ENCODE assay signal across 22 cellular contexts in genomic region chr7:132899833-132900232, GRCh38.
A peak's percentile ranks its signal among the peaks of the same experiment; 100 is the strongest.
DNase-seq lines count a peak whose midpoint lies in the region; ATAC-seq and TF ChIP-seq lines count a peak whose summit lies in the region.
"Had no signal": no experiment of that assay in that cellular context is flagged by ENCODE, and none has a peak within 500 bp of the region (broad histone marks: within the 10 kb centered on the region; RNA-seq: fewer than 3 reads in every experiment).

No MANE protein-coding gene starts in this region.

- POLR2A ChIA-PET in WTC11 (lab: Charles Lee): no interaction called here
- POLR2A ChIA-PET in CD8-positive, alpha-beta memory T cell (lab: Charles Lee): no interaction called here

- H3K27ac Mint-ChIP-seq in WTC11: no peak overlapping the region
- no peak overlapping the region for H3K27ac Mint-ChIP-seq in CD8-positive, alpha-beta memory T cell
- H3K27ac Mint-ChIP-seq: CD4-positive, CD25-positive, alpha-beta regulatory T cell had no signal

- CTCF ChIA-PET in WTC11 (lab: Charles Lee): interaction anchor here (0.6 kb wide), 1 partner anchor 1197 kb away, joined by 3 read pairs; no protein-coding TSS in a partner anchor
- CTCF ChIA-PET in CD8-positive, alpha-beta memory T cell (lab: Charles Lee): interaction anchor here (1.2 kb wide), 1 partner anchor 22 kb away, joined by 3 read pairs; no protein-coding TSS in a partner anchor

- H3K36me3 Mint-ChIP-seq in WTC11: peaks cover 33% of the 10 kb centered on the region
- H3K36me3 Mint-ChIP-seq in CD8-positive, alpha-beta memory T cell: peaks cover 10 to 43% (median 42%) of the 10 kb centered on the region in 3 donors

- 0 out of 2 replicates have a peak, but pooled peaks have one; percentile 26 for ATAC-seq in WTC11
- ATAC-seq: body of pancreas, K562, PC-3 had no signal

- no peak overlapping the region for H3K4me3 ChIP-seq in BE2C (ENCODE audit: low read depth, low read length)
- H3K4me3 ChIP-seq in CD8-positive, alpha-beta memory T cell (ENCODE audit: low read length): no peak overlapping the region
- no peak overlapping the region for H3K4me3 ChIP-seq in coronary artery
- H3K4me3 ChIP-seq: body of pancreas, dorsolateral prefrontal cortex, K562, left ventricle myocardium inferior, SK-N-MC, smooth muscle cell, thoracic aorta had no signal

- peak; percentile 25 for TF ChIP-seq CTCF in BE2C (IDR thresholded peaks at IDR 0.05; ENCODE audit: low read depth, low read length)
- TF ChIP-seq CTCF in WTC11 (IDR thresholded peaks at IDR 0.05): no peak
- no peak for TF ChIP-seq CTCF in coronary artery (IDR thresholded peaks at IDR 0.05)

- no peaks in the 10 kb centered on the region for H3K27me3 ChIP-seq in BE2C
- no peaks in the 10 kb centered on the region for H3K27me3 ChIP-seq in CD8-positive, alpha-beta memory T cell (ENCODE audit: insufficient read depth, low read length, poor library complexity, severe bottlenecking)
- H3K27me3 ChIP-seq: body of pancreas, dorsolateral prefrontal cortex had no signal

- H3K4me1 Mint-ChIP-seq in WTC11: 0 out of 2 replicates have a peak, but pooled peaks cover 2% of the 10 kb centered on the region
- peaks cover 0 to 2% (median 2%) of the 10 kb centered on the region in 3 donors for H3K4me1 Mint-ChIP-seq in CD8-positive, alpha-beta memory T cell

- peaks cover 10% of the 10 kb centered on the region for H3K9me3 Mint-ChIP-seq in WTC11
- peaks cover 0 to 2% (median 0%) of the 10 kb centered on the region in 5 donors for H3K9me3 Mint-ChIP-seq in CD8-positive, alpha-beta memory T cell

- TF ChIP-seq RAD21 in Ishikawa (IDR thresholded peaks at IDR 0.05; ENCODE audit: low read depth): peak; percentile 19; the same call in 1 of the 2 replicates

- no peak overlapping the region for H3K4me3 Mint-ChIP-seq in WTC11
- H3K4me3 Mint-ChIP-seq in CD8-positive, alpha-beta memory T cell: no peak overlapping the region
- H3K4me3 Mint-ChIP-seq: CD4-positive, CD25-positive, alpha-beta regulatory T cell had no signal

- H3K4me1 ChIP-seq in BE2C: peaks cover 5% of the 10 kb centered on the region; the same call in 1 of the 2 replicates
- no peaks in the 10 kb centered on the region for H3K4me1 ChIP-seq in CD8-positive, alpha-beta memory T cell (ENCODE audit: insufficient read depth, low read length)
- H3K4me1 ChIP-seq: body of pancreas, left ventricle myocardium inferior, parathyroid adenoma had no signal

- TF ChIP-seq EP300 in Ishikawa (IDR thresholded peaks at IDR 0.05; ENCODE audit: borderline replicate concordance): no peak

- DNase-seq in BE2C: peak; percentile 12
- DNase-seq in WTC11 (ENCODE audit: low spot score): no peak
- peak; percentile 6 for DNase-seq in iris pigment epithelial cell (ENCODE audit: low read depth)
- no peak for DNase-seq in CD8-positive, alpha-beta memory T cell
- no peak for DNase-seq in DMS79 treated with DMSO at 0.1 percent for 48 hours (lab: John Stamatoyannopoulos, UW)
- DNase-seq in coronary artery (ENCODE audit: low spot score): no peak
- DNase-seq: activated naive CD4-positive, alpha-beta T cell treated with anti-CD3 and anti-CD28 coated beads, Interleukin-2, amount 50 U/mL, for 16 hours; activated T-cell treated with anti-CD3 and anti-CD28 coated beads for 4 hours; CD4-positive, CD25-positive, alpha-beta regulatory T cell; dorsolateral prefrontal cortex; EL; foreskin fibroblast; left ventricle myocardium inferior; NCI-H446; PC-3 had no signal

- peaks cover 10% of the 10 kb centered on the region for H3K36me3 ChIP-seq in BE2C
- H3K36me3 ChIP-seq in CD8-positive, alpha-beta memory T cell (ENCODE audit: insufficient read depth, low read length): peaks cover 5% of the 10 kb centered on the region
- H3K36me3 ChIP-seq: left ventricle myocardium inferior, thoracic aorta had no signal

- no peaks in the 10 kb centered on the region for H3K9me3 ChIP-seq in BE2C
- no peaks in the 10 kb centered on the region for H3K9me3 ChIP-seq in CD8-positive, alpha-beta memory T cell (ENCODE audit: low read length)
- H3K9me3 ChIP-seq: body of pancreas, thoracic aorta had no signal

- no peaks in the 10 kb centered on the region for H3K27me3 Mint-ChIP-seq in WTC11 (ENCODE audit: low read depth)
- no peaks in the 10 kb centered on the region for H3K27me3 Mint-ChIP-seq in CD8-positive, alpha-beta memory T cell
- H3K27me3 Mint-ChIP-seq: CD4-positive, CD25-positive, alpha-beta regulatory T cell had no signal

- H3K27ac ChIP-seq in CD8-positive, alpha-beta memory T cell (ENCODE audit: low read depth, low read length): no peak overlapping the region
- H3K27ac ChIP-seq in coronary artery: no peak overlapping the region
- H3K27ac ChIP-seq: body of pancreas, dorsolateral prefrontal cortex, left ventricle myocardium inferior, parathyroid adenoma, SK-N-MC, thoracic aorta had no signal

TF ChIP-seq in Ishikawa, 13 proteins besides CTCF, POLR2A, EP300 and RAD21 (continues in another document):
- TF ChIP-seq REST (IDR thresholded peaks at IDR 0.05; ENCODE audit: low read depth): no peak
- TF ChIP-seq TCF12 (IDR thresholded peaks at IDR 0.05; ENCODE audit: low read depth): no peak
- no peak for TF ChIP-seq CEBPB (IDR thresholded peaks at IDR 0.05)
- no peak for TF ChIP-seq EGR1 (IDR thresholded peaks at IDR 0.05)
- TF ChIP-seq, protein P1, sequence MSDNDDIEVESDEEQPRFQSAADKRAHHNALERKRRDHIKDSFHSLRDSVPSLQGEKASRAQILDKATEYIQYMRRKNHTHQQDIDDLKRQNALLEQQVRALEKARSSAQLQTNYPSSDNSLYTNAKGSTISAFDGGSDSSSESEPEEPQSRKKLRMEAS (IDR thresholded peaks at IDR 0.05): no peak
- no peak for TF ChIP-seq CREB1 (IDR thresholded peaks at IDR 0.05; ENCODE audit: low read depth)
- no peak for TF ChIP-seq FOXM1 (IDR thresholded peaks at IDR 0.05; ENCODE audit: borderline replicate concordance, low read depth)

TF ChIP-seq in WTC11, 78 proteins besides CTCF, POLR2A, EP300 and RAD21:
- TF ChIP-seq, protein P2, sequence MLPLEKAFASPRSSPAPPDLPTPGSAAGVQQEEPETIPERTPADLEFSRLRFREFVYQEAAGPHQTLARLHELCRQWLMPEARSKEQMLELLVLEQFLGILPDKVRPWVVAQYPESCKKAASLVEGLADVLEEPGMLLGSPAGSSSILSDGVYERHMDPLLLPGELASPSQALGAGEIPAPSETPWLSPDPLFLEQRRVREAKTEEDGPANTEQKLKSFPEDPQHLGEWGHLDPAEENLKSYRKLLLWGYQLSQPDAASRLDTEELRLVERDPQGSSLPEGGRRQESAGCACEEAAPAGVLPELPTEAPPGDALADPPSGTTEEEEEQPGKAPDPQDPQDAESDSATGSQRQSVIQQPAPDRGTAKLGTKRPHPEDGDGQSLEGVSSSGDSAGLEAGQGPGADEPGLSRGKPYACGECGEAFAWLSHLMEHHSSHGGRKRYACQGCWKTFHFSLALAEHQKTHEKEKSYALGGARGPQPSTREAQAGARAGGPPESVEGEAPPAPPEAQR (CRISPR knock-in tag; IDR thresholded peaks at IDR 0.05): no peak
- no peak for TF ChIP-seq SP1 (CRISPR knock-in tag; conservative IDR thresholded peaks at IDR 0.05)
- no peak for TF ChIP-seq ZNF263 (CRISPR knock-in tag; IDR thresholded peaks at IDR 0.05; ENCODE audit: low read depth)
- TF ChIP-seq ERG (CRISPR knock-in tag; IDR thresholded peaks at IDR 0.05): no peak
- no peak for TF ChIP-seq IRF2 (CRISPR knock-in tag; IDR thresholded peaks at IDR 0.05; ENCODE audit: borderline replicate concordance, low read depth)
- TF ChIP-seq CBFB (CRISPR knock-in tag; IDR thresholded peaks at IDR 0.05; ENCODE audit: low read depth): no peak
- no peak for TF ChIP-seq SMAD3 (CRISPR knock-in tag; IDR thresholded peaks at IDR 0.05; ENCODE audit: borderline replicate concordance)
- TF ChIP-seq, protein P3, sequence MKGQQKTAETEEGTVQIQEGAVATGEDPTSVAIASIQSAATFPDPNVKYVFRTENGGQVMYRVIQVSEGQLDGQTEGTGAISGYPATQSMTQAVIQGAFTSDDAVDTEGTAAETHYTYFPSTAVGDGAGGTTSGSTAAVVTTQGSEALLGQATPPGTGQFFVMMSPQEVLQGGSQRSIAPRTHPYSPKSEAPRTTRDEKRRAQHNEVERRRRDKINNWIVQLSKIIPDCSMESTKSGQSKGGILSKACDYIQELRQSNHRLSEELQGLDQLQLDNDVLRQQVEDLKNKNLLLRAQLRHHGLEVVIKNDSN (CRISPR knock-in tag; IDR thresholded peaks at IDR 0.05): no peak

Comparison
In these comparisons a context has a peak if more than half of its experiments do, and no peak if none do; other contexts are left out.
1. DNase-seq: peak in BE2C (single experiment) and iris pigment epithelial cell (single experiment); none in WTC11 (single experiment), CD8-positive, alpha-beta memory T cell (0 of 5), DMS79 treated with DMSO at 0.1 percent for 48 hours (single experiment) and coronary artery (single experiment).